Comparison of ENCODE assay signal across 8 cellular contexts in genomic region chr3:112990672-112991602, GRCh38. TPM values are rescaled to one million over a fixed set of nuclear protein-coding genes. Genes with fewer than 3 reads are reported as not detected.
A peak's percentile ranks its signal among the peaks of the same experiment; 100 is the strongest.
DNase-seq lines count a peak whose midpoint lies in the region; ATAC-seq, FAIRE-seq and TF ChIP-seq lines count a peak whose summit lies in the region.

TSS of gene GTPBP8 (plus strand) at chr3:112990984. CDS start at chr3:112991000, 16 bp downstream.

- H3K36me3 ChIP-seq in bronchial epithelial cell (ENCODE audit: control insufficient read depth, insufficient read depth, low read length) (no peaks in the 10 kb centered on the region), smooth muscle cell (ENCODE audit: low read depth) (no peaks in the 10 kb centered on the region)

- DNase-seq in ACHN (peak; percentile 86), NCI-H2227 (lab: John Stamatoyannopoulos, UW; ENCODE audit: unreplicated experiment) (peak; percentile 91), bronchial epithelial cell (ENCODE audit: low read depth) (peak; percentile 84), iPS-NIHi7 (ENCODE audit: extremely low spot score) (peak; percentile 88), smooth muscle cell (lab: John Stamatoyannopoulos, UW; ENCODE audit: unreplicated experiment) (peak; percentile 64)

- H3K4me2 ChIP-seq in smooth muscle cell, result peak within 1 kb of the TSS; percentile 98

- no peaks in the 10 kb centered on the region for H4K20me1 ChIP-seq in smooth muscle cell (ENCODE audit: low read depth)

- H3K27ac ChIP-seq in smooth muscle cell (ENCODE audit: low read depth), result peak within 1 kb of the TSS; percentile 87

- H3K4me3 ChIP-seq in WI38 (ENCODE audit: low read depth, low read length) (peak within 1 kb of the TSS; percentile 95), bronchial epithelial cell (ENCODE audit: low read depth, low read length) (peak within 1 kb of the TSS; percentile 83), smooth muscle cell (peak within 1 kb of the TSS; percentile 91)

- no peaks in the 10 kb centered on the region for H3F3A ChIP-seq in smooth muscle cell (ENCODE audit: low read depth)

- no peak for FAIRE-seq in bronchial epithelial cell (lab: Jason Lieb, UNC)

- H2AFZ ChIP-seq in smooth muscle cell (ENCODE audit: low read depth), result peak within 1 kb of the TSS; percentile 100

- no peaks in the 10 kb centered on the region for H3K9me3 ChIP-seq in smooth muscle cell (replicated peaks; ENCODE audit: low read depth)

- ATAC-seq in GM18873 (IDR thresholded peaks at IDR 0.05; ENCODE audit: low FRiP score, unreplicated experiment) (peak; percentile 93), HG03139 (IDR thresholded peaks at IDR 0.05; ENCODE audit: unreplicated experiment) (peak; percentile 95)

- peak within 1 kb of the TSS; percentile 92 for H3K9ac ChIP-seq in smooth muscle cell (ENCODE audit: low read depth)

- peaks cover 35% of the 10 kb centered on the region for H3K79me2 ChIP-seq in smooth muscle cell (ENCODE audit: low read depth)

- WGBS in smooth muscle cell (ENCODE audit: low lambda C conversion rate), result 2% methylated on average over 69 of the region's 70 CpGs

- H3K27me3 ChIP-seq in bronchial epithelial cell (ENCODE audit: control insufficient read depth, insufficient read depth, low read length) (no peaks in the 10 kb centered on the region), smooth muscle cell (ENCODE audit: low read depth) (no peaks in the 10 kb centered on the region)

- TF ChIP-seq CTCF in WI38 (IDR thresholded peaks at IDR 0.05; ENCODE audit: low read depth, low read length) (no peak), bronchial epithelial cell (IDR thresholded peaks at IDR 0.05; ENCODE audit: insufficient read depth, low read length, severe bottlenecking) (no peak), smooth muscle cell (IDR thresholded peaks at IDR 0.05; ENCODE audit: borderline replicate concordance, insufficient read depth, poor library complexity, severe bottlenecking) (peak; percentile 7)

- in situ Hi-C loops in ACHN (cut with HindIII; ENCODE audit: low pct_ligation_motif_present, low pct_unique_long_range_greater_than_20kb, low sequenced_read_pairs), result no loop called here

- peaks cover 11% of the 10 kb centered on the region for H3K4me1 ChIP-seq in smooth muscle cell (ENCODE audit: low read depth)

RNA-seq across cellular contexts. Expression of gene GTPBP8, which starts in this region (rescaled TPM):
- total RNA-seq in bronchial epithelial cell, result 18.4 and 30.1 TPM in 2 replicates
- total RNA-seq in smooth muscle cell, result 17.7 and 21.5 TPM in 2 replicates
- 9.7 and 10.2 TPM in 2 replicates for polyA plus RNA-seq in smooth muscle cell

Comparison
In these comparisons a context has a peak if more than half of its experiments do, and no peak if none do; other contexts are left out.
1. Peak in every context shown above with its lines: DNase-seq, ATAC-seq, H3K4me3 ChIP-seq and H3K27ac ChIP-seq.